ENCODE assay signal across 9 cellular contexts in genomic region chr6:30612687-30613248, GRCh38.
DNase-seq lines count a peak whose midpoint lies in the region; ATAC-seq and TF ChIP-seq lines count a peak whose summit lies in the region.
"Had no signal": no experiment of that assay in that cellular context is flagged by ENCODE, and none has a peak within 500 bp of the region (broad histone marks: within the 10 kb centered on the region; RNA-seq: fewer than 3 reads in every experiment).

No MANE protein-coding gene starts in this region.

- TF ChIP-seq CTCF in fibroblast of pulmonary artery (IDR thresholded peaks at IDR 0.05; ENCODE audit: low read length, missing control alignments) = no peak

- no peaks in the 10 kb centered on the region for H3K9me3 Mint-ChIP-seq in stimulated activated naive CD8-positive, alpha-beta T cell treated with anti-CD3 and anti-CD28 coated beads, Interleukin-15, amount 100 ng/mL, for 72 hours

- H3K27ac Mint-ChIP-seq in stimulated activated naive CD8-positive, alpha-beta T cell treated with anti-CD3 and anti-CD28 coated beads, Interleukin-15, amount 100 ng/mL, for 72 hours = peak overlapping the region; percentile 4 to 5

- DNase-seq in NCI-H82 (lab: John Stamatoyannopoulos, UW) = peak; percentile 33
- DNase-seq in NCI-H82 treated with DMSO at 0.1 percent for 48 hours (lab: John Stamatoyannopoulos, UW; ENCODE audit: unreplicated experiment) = no peak
- DNase-seq in fibroblast of pulmonary artery (ENCODE audit: low read depth) = peak; percentile 37
- DNase-seq in stimulated activated naive CD8-positive, alpha-beta T cell treated with anti-CD3 and anti-CD28 coated beads, Interleukin-15, amount 100 ng/mL, for 72 hours = no peak
- DNase-seq in activated CD4-positive, alpha-beta T cell treated with anti-CD3 and anti-CD28 coated beads, Interleukin-2, amount 50 U/mL, for 48 hours = no peak
- no peak for DNase-seq in LoVo (ENCODE audit: low spot score)
- DNase-seq: hippocampal formation had no signal

- H3K4me1 Mint-ChIP-seq in stimulated activated naive CD8-positive, alpha-beta T cell treated with anti-CD3 and anti-CD28 coated beads, Interleukin-15, amount 100 ng/mL, for 72 hours = peaks cover 91% of the 10 kb centered on the region

- H3K4me3 ChIP-seq in fibroblast of pulmonary artery (replicated peaks; ENCODE audit: low read depth, low read length) = no peak overlapping the region

- ATAC-seq in SK-N-SH treated with all-trans-retinoic acid at 6 μM for 48 hours (0 out of 3 replicates have a peak, but pooled peaks have one; percentile 2), GM21786 (IDR thresholded peaks at IDR 0.05; ENCODE audit: unreplicated experiment) (no peak)
- no peak for ATAC-seq in stimulated activated naive CD8-positive, alpha-beta T cell treated with anti-CD3 and anti-CD28 coated beads, Interleukin-15, amount 100 ng/mL, for 72 hours

- H3K27me3 Mint-ChIP-seq in stimulated activated naive CD8-positive, alpha-beta T cell treated with anti-CD3 and anti-CD28 coated beads, Interleukin-15, amount 100 ng/mL, for 72 hours = no peaks in the 10 kb centered on the region

- H3K4me3 Mint-ChIP-seq in stimulated activated naive CD8-positive, alpha-beta T cell treated with anti-CD3 and anti-CD28 coated beads, Interleukin-15, amount 100 ng/mL, for 72 hours = peak overlapping the region in 1 of 2 donors; percentile 91

TF ChIP-seq in SK-N-SH treated with all-trans-retinoic acid at 6 μM for 48 hours, 23 proteins besides CTCF, POLR2A, EP300 and RAD21:
- TF ChIP-seq ZFP3 (CRISPR knock-in tag; IDR thresholded peaks at IDR 0.05) (no peak), PPARA (CRISPR knock-in tag; IDR thresholded peaks at IDR 0.05; ENCODE audit: borderline replicate concordance) (no peak), ZNF565 (CRISPR knock-in tag; conservative IDR thresholded peaks at IDR 0.05; ENCODE audit: low read depth) (no peak), TCF4 (CRISPR knock-in tag; IDR thresholded peaks at IDR 0.05; ENCODE audit: borderline replicate concordance) (no peak), OSR1 (CRISPR knock-in tag; IDR thresholded peaks at IDR 0.05) (no peak), SNAI2 (CRISPR knock-in tag; IDR thresholded peaks at IDR 0.05) (no peak), ARNTL (CRISPR knock-in tag; IDR thresholded peaks at IDR 0.05; ENCODE audit: borderline replicate concordance, low read depth) (no peak), ZFP30 (CRISPR knock-in tag; IDR thresholded peaks at IDR 0.05) (no peak), CSRNP3 (CRISPR knock-in tag; IDR thresholded peaks at IDR 0.05) (no peak), RARB (CRISPR knock-in tag; IDR thresholded peaks at IDR 0.05) (no peak), BACH2 (CRISPR knock-in tag; IDR thresholded peaks at IDR 0.05; ENCODE audit: borderline replicate concordance) (no peak), CREB5 (CRISPR knock-in tag; IDR thresholded peaks at IDR 0.05; ENCODE audit: low read depth) (no peak), CSDC2 (CRISPR knock-in tag; IDR thresholded peaks at IDR 0.05) (no peak), ZNF70 (CRISPR knock-in tag; IDR thresholded peaks at IDR 0.05) (no peak), GLIS3 (CRISPR knock-in tag; IDR thresholded peaks at IDR 0.05) (no peak), ZNF8 (CRISPR knock-in tag; IDR thresholded peaks at IDR 0.05) (no peak), PATZ1 (CRISPR knock-in tag; IDR thresholded peaks at IDR 0.05; ENCODE audit: borderline replicate concordance) (no peak), ZC3H10 (CRISPR knock-in tag; IDR thresholded peaks at IDR 0.05) (no peak)

Comparison
In these comparisons a context has a peak if more than half of its experiments do, and no peak if none do; other contexts are left out.
1. DNase-seq: peak in NCI-H82 (single experiment) and fibroblast of pulmonary artery (single experiment); none in NCI-H82 treated with DMSO at 0.1 percent for 48 hours (single experiment), stimulated activated naive CD8-positive, alpha-beta T cell treated with anti-CD3 and anti-CD28 coated beads, Interleukin-15, amount 100 ng/mL, for 72 hours (0 of 2), activated CD4-positive, alpha-beta T cell treated with anti-CD3 and anti-CD28 coated beads, Interleukin-2, amount 50 U/mL, for 48 hours (0 of 2) and LoVo (single experiment).